ENCODE assay signal across 9 cellular contexts in the genomic region with DNA sequence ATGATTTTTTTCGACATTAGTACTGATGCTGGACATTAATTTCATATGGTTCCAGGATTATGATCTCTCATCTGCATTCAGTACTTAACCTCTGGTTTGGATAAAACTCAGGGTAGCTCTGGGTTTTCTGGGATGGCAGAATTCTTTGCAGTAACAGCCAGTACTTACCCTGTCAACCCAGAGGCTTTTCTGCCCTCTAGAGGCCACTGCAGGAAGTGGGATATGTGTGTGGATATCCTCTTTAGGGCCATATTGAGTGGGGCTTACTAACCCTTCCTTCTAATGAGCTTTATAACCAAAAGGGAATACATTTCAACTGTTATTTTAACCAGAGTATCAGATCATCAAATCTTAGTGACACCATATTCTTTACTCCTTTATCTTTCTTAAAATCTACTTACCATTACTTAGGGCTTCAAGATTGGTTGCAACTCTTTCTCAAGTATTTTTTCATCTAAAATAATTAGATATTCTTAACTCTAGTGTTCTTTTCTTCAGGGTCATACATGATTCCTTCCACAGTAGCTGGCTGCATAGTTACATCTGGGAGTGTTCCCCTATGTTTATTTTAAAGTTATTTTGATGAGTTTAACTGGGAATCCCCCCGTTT.
A peak's percentile ranks its signal among the peaks of the same experiment; 100 is the strongest.
DNase-seq lines count a peak whose midpoint lies in the region; ATAC-seq lines count a peak whose summit lies in the region.
"Had no signal": no experiment of that assay in that cellular context is flagged by ENCODE, and none has a peak within 500 bp of the region (broad histone marks: within the 10 kb centered on the region; RNA-seq: fewer than 3 reads in every experiment).

No MANE protein-coding gene starts in this region.

- no peak overlapping the region for H3K27ac Mint-ChIP-seq in activated CD4-positive, alpha-beta T cell treated with anti-CD3 and anti-CD28 coated beads, Interleukin-2, amount 10 ng/mL, durations not matched to agents 24 days and 14 days
- H3K27ac Mint-ChIP-seq: CD4-positive, CD25-positive, alpha-beta regulatory T cell had no signal

- H3K36me3 Mint-ChIP-seq in activated CD4-positive, alpha-beta T cell treated with anti-CD3 and anti-CD28 coated beads, Interleukin-2, amount 10 ng/mL, durations not matched to agents 24 days and 14 days (ENCODE audit: low read depth), result no peaks in the 10 kb centered on the region
- H3K36me3 Mint-ChIP-seq: CD4-positive, CD25-positive, alpha-beta regulatory T cell had no signal

- ATAC-seq in GM19395 (IDR thresholded peaks at IDR 0.05; ENCODE audit: unreplicated experiment), result no peak
- ATAC-seq in Right ventricle myocardium superior (ENCODE audit: poor library complexity), result no peak

- H3K4me1 Mint-ChIP-seq in activated CD4-positive, alpha-beta T cell treated with anti-CD3 and anti-CD28 coated beads, Interleukin-2, amount 10 ng/mL, durations not matched to agents 24 days and 14 days, result no peaks in the 10 kb centered on the region
- H3K4me1 Mint-ChIP-seq: CD4-positive, CD25-positive, alpha-beta regulatory T cell had no signal

- intact Hi-C loops in activated CD4-positive, alpha-beta T cell treated with anti-CD3 and anti-CD28 coated beads, Interleukin-2, amount 10 ng/mL, durations not matched to agents 24 days and 14 days (cut with micrococcal nuclease), result no loop called here
- intact Hi-C loops in Right ventricle myocardium superior (cut with DNase I), result no loop called here

- peak; percentile 63 for DNase-seq in activated CD4-positive, alpha-beta T cell treated with anti-CD3 and anti-CD28 coated beads, Interleukin-2, amount 10 ng/mL, durations not matched to agents 24 days and 14 days
- DNase-seq in activated CD4-positive, alpha-beta T cell treated with anti-CD3 and anti-CD28 coated beads, Interleukin-2, amount 50 U/mL, for 4 hours, result no peak
- DNase-seq in LoVo (ENCODE audit: low spot score) (peak; percentile 37), SHP77 (lab: John Stamatoyannopoulos, UW) (peak; percentile 45 to 55), iPS-NIHi11 (ENCODE audit: low spot score) (peak; percentile 68), kidney glomerular epithelial cell (lab: John Stamatoyannopoulos, UW) (no peak), Right ventricle myocardium superior (no peak)
- DNase-seq: CD4-positive, CD25-positive, alpha-beta regulatory T cell had no signal

- H3K9me3 Mint-ChIP-seq in activated CD4-positive, alpha-beta T cell treated with anti-CD3 and anti-CD28 coated beads, Interleukin-2, amount 10 ng/mL, durations not matched to agents 24 days and 14 days, result no peaks in the 10 kb centered on the region

- no peak overlapping the region for H3K4me3 Mint-ChIP-seq in activated CD4-positive, alpha-beta T cell treated with anti-CD3 and anti-CD28 coated beads, Interleukin-2, amount 10 ng/mL, durations not matched to agents 24 days and 14 days

- H3K27me3 Mint-ChIP-seq in activated CD4-positive, alpha-beta T cell treated with anti-CD3 and anti-CD28 coated beads, Interleukin-2, amount 10 ng/mL, durations not matched to agents 24 days and 14 days, result no peaks in the 10 kb centered on the region
- H3K27me3 Mint-ChIP-seq: CD4-positive, CD25-positive, alpha-beta regulatory T cell had no signal

Comparison
In these comparisons a context has a peak if more than half of its experiments do, and no peak if none do; other contexts are left out.
1. DNase-seq: peak in activated CD4-positive, alpha-beta T cell treated with anti-CD3 and anti-CD28 coated beads, Interleukin-2, amount 10 ng/mL, durations not matched to agents 24 days and 14 days (single experiment), LoVo (single experiment), SHP77 (2 of 2) and iPS-NIHi11 (single experiment); none in activated CD4-positive, alpha-beta T cell treated with anti-CD3 and anti-CD28 coated beads, Interleukin-2, amount 50 U/mL, for 4 hours (0 of 2), kidney glomerular epithelial cell (single experiment) and Right ventricle myocardium superior (single experiment).